Comparison of ENCODE assay signal across 1 cellular context in the genomic region with DNA sequence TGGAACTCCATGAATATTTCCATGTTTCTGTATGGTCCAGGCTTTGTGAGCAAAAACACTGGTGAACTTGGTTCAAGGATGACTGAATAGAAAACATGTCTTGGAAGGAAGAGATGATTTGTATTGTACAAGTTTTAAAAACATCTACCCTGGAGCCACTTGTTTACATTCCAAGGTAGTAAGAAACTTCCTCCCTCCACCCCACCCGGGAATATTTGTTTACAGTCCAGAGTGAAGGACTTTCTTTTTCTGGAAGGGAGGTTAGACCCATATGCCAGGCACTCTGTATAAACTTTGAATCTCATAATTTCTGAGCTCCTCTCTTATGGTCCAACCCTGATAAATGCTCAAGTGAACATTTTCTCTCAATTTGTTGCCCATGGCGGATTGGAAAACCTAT.
TF ChIP-seq lines count a peak whose summit lies in the region.

No MANE protein-coding gene starts in this region.

TF ChIP-seq in IMR-90, 13 proteins besides CTCF, POLR2A, EP300 and RAD21:
- TF ChIP-seq CHD1 (IDR thresholded peaks at IDR 0.05; ENCODE audit: low read depth, low read length), result no peak
- peak; percentile 43; the same call in 1 of the 2 replicates for TF ChIP-seq MAZ (IDR thresholded peaks at IDR 0.05; ENCODE audit: borderline replicate concordance, low read depth, low read length)
